Comparison of ENCODE assay signal across 14 cellular contexts in genomic region chr1:9311029-9311428, GRCh38.
"Had no signal": no experiment of that assay in that cellular context is flagged by ENCODE, and none has a peak within 500 bp of the region (broad histone marks: within the 10 kb centered on the region; RNA-seq: fewer than 3 reads in every experiment).

No MANE protein-coding gene starts in this region.

- ATAC-seq: activated T-helper 17 cell treated with anti-CD3 and anti-CD28 coated beads, Interleukin-2, amount 50 U/mL, for 72 hours; SK-N-SH treated with all-trans-retinoic acid at 6 μM for 48 hours; stimulated activated effector memory CD8-positive, alpha-beta T cell treated with anti-CD3 and anti-CD28 coated beads, Interleukin-12 subunit alpha, Interleukin-12 subunit beta, amount 100 ng/mL, for 72 hours had no signal

- H3K9me3 Mint-ChIP-seq: activated naive CD4-positive, alpha-beta T cell treated with anti-CD3 and anti-CD28 coated beads, Interleukin-2, amount 10 ng/mL, durations not matched to agents 7 days and 5 days; activated T-helper 17 cell treated with anti-CD3 and anti-CD28 coated beads, Interleukin-2, amount 50 U/mL, for 72 hours; memory B cell; nephron progenitor cell; stimulated activated effector memory CD8-positive, alpha-beta T cell treated with anti-CD3 and anti-CD28 coated beads, Interleukin-12 subunit alpha, Interleukin-12 subunit beta, amount 100 ng/mL, for 72 hours had no signal

- H3K36me3 Mint-ChIP-seq: activated naive CD4-positive, alpha-beta T cell treated with anti-CD3 and anti-CD28 coated beads, Interleukin-2, amount 10 ng/mL, durations not matched to agents 7 days and 5 days; memory B cell had no signal

- H3K9me3 ChIP-seq: colonic mucosa, left ventricle myocardium inferior, tibial nerve had no signal

- H3K36me3 ChIP-seq: cardiac muscle cell, colonic mucosa, tibial nerve had no signal

- H3K4me1 ChIP-seq: colonic mucosa had no signal

- H3K4me3 ChIP-seq: cardiac muscle cell, colonic mucosa, left ventricle myocardium inferior, tibial nerve had no signal

- H3K27ac Mint-ChIP-seq: activated naive CD4-positive, alpha-beta T cell treated with anti-CD3 and anti-CD28 coated beads, Interleukin-2, amount 10 ng/mL, durations not matched to agents 7 days and 5 days; activated T-helper 17 cell treated with anti-CD3 and anti-CD28 coated beads, Interleukin-2, amount 50 U/mL, for 72 hours; memory B cell; stimulated activated effector memory CD8-positive, alpha-beta T cell treated with anti-CD3 and anti-CD28 coated beads, Interleukin-12 subunit alpha, Interleukin-12 subunit beta, amount 100 ng/mL, for 72 hours had no signal

- DNase-seq: activated CD4-positive, alpha-beta T cell treated with anti-CD3 and anti-CD28 coated beads, Interleukin-2, amount 50 U/mL, for 48 hours; activated CD4-positive, CD25-positive, alpha-beta regulatory T cell treated with anti-CD3 and anti-CD28 coated beads, Interleukin-2, amount 50 U/mL, for 72 hours; activated naive CD4-positive, alpha-beta T cell treated with anti-CD3 and anti-CD28 coated beads, Interleukin-2, amount 10 ng/mL, durations not matched to agents 7 days and 5 days; colonic mucosa; effector CD8-positive, alpha-beta T cell; foreskin melanocyte; left ventricle myocardium inferior; nephron progenitor cell had no signal

- H3K4me3 Mint-ChIP-seq: activated naive CD4-positive, alpha-beta T cell treated with anti-CD3 and anti-CD28 coated beads, Interleukin-2, amount 10 ng/mL, durations not matched to agents 7 days and 5 days; activated T-helper 17 cell treated with anti-CD3 and anti-CD28 coated beads, Interleukin-2, amount 50 U/mL, for 72 hours; memory B cell; nephron progenitor cell; stimulated activated effector memory CD8-positive, alpha-beta T cell treated with anti-CD3 and anti-CD28 coated beads, Interleukin-12 subunit alpha, Interleukin-12 subunit beta, amount 100 ng/mL, for 72 hours had no signal

- H3K27me3 ChIP-seq: cardiac muscle cell, colonic mucosa, tibial nerve had no signal

- H3K27me3 Mint-ChIP-seq: activated T-helper 17 cell treated with anti-CD3 and anti-CD28 coated beads, Interleukin-2, amount 50 U/mL, for 72 hours had no signal

- H3K27ac ChIP-seq: cardiac muscle cell, colonic mucosa, left ventricle myocardium inferior, tibial nerve had no signal
